ENCODE assay signal across 18 cellular contexts in genomic region chr15:58056015-58056414, GRCh38. TPM values are rescaled to one million over a fixed set of nuclear protein-coding genes. Genes with fewer than 3 reads are reported as not detected.
DNase-seq lines count a peak whose midpoint lies in the region; ATAC-seq and TF ChIP-seq lines count a peak whose summit lies in the region.
"Had no signal": no experiment of that assay in that cellular context is flagged by ENCODE, and none has a peak within 500 bp of the region (broad histone marks: within the 10 kb centered on the region; RNA-seq: fewer than 3 reads in every experiment).

No MANE protein-coding gene starts in this region.

- H3K4me3 ChIP-seq in HFF-Myc (replicated peaks; ENCODE audit: low read depth, low read length), result no peak overlapping the region
- H3K4me3 ChIP-seq in astrocyte of the spinal cord (ENCODE audit: low read depth, low read length), result no peak overlapping the region
- H3K4me3 ChIP-seq in gastroesophageal sphincter, result no peak overlapping the region
- H3K4me3 ChIP-seq: MG63, vagina had no signal

- peaks cover 19% of the 10 kb centered on the region for H3K27me3 Mint-ChIP-seq in nephron (ENCODE audit: low read depth)

- H3K4me1 Mint-ChIP-seq in nephron, result peaks cover 25% of the 10 kb centered on the region
- H3K4me1 Mint-ChIP-seq: activated CD4-positive, alpha-beta memory T cell treated with anti-CD3 and anti-CD28 coated beads, Interleukin-2, amount 10 ng/mL, durations not matched to agents 7 days and 5 days had no signal

- H3K36me3 ChIP-seq in gastroesophageal sphincter, result no peaks in the 10 kb centered on the region
- H3K36me3 ChIP-seq: MG63, vagina had no signal

- H3K9me3 ChIP-seq in gastroesophageal sphincter, result no peaks in the 10 kb centered on the region
- H3K9me3 ChIP-seq: MG63, vagina had no signal

- H3K27ac Mint-ChIP-seq in nephron, result no peak overlapping the region
- H3K27ac Mint-ChIP-seq: activated CD4-positive, alpha-beta memory T cell treated with anti-CD3 and anti-CD28 coated beads, Interleukin-2, amount 10 ng/mL, durations not matched to agents 7 days and 5 days; activated naive CD8-positive, alpha-beta T cell had no signal

- ATAC-seq in gastroesophageal sphincter, result no peak
- ATAC-seq: sciatic nerve had no signal

- no peaks in the 10 kb centered on the region for H3K9me3 Mint-ChIP-seq in nephron
- H3K9me3 Mint-ChIP-seq: activated CD4-positive, alpha-beta memory T cell treated with anti-CD3 and anti-CD28 coated beads, Interleukin-2, amount 10 ng/mL, durations not matched to agents 7 days and 5 days had no signal

- no peak for TF ChIP-seq EP300 in gastroesophageal sphincter (IDR thresholded peaks at IDR 0.05)

- TF ChIP-seq CTCF in HFF-Myc (IDR thresholded peaks at IDR 0.05; ENCODE audit: low read depth, low read length, missing control alignments) (peak; percentile 13), astrocyte of the spinal cord (IDR thresholded peaks at IDR 0.05; ENCODE audit: low read depth, low read length) (peak; percentile 28), nephron (IDR thresholded peaks at IDR 0.05; ENCODE audit: unreplicated experiment in 3 of 3) (peak in 2 of 3 experiments; percentile 20 to 32), gastroesophageal sphincter (IDR thresholded peaks at IDR 0.05) (no peak)

- peaks cover 17% of the 10 kb centered on the region for H3K27me3 ChIP-seq in gastroesophageal sphincter
- H3K27me3 ChIP-seq: vagina had no signal

- H3K27ac ChIP-seq in caudate nucleus (ENCODE audit: low read depth, low read length), result no peak overlapping the region
- H3K27ac ChIP-seq in gastroesophageal sphincter, result no peak overlapping the region
- H3K27ac ChIP-seq: vagina had no signal

- no peak for TF ChIP-seq POLR2A in gastroesophageal sphincter (IDR thresholded peaks at IDR 0.05)

- H3K4me1 ChIP-seq in gastroesophageal sphincter, result no peaks in the 10 kb centered on the region

- in situ Hi-C loops in astrocyte of the spinal cord (cut with HindIII; ENCODE audit: low sequenced_read_pairs), result no loop called here

- H3K36me3 Mint-ChIP-seq in nephron (ENCODE audit: low read depth), result peaks cover 17% of the 10 kb centered on the region
- H3K36me3 Mint-ChIP-seq: activated naive CD8-positive, alpha-beta T cell had no signal

- peak; percentile 3 for DNase-seq in AG08395 (ENCODE audit: low spot score)
- no peak for DNase-seq in HFF-Myc (ENCODE audit: extremely low read depth, low read depth)
- no peak for DNase-seq in astrocyte of the spinal cord (ENCODE audit: low read depth, low spot score)
- no peak for DNase-seq in caudate nucleus (lab: John Stamatoyannopoulos, UW)
- no peak for DNase-seq in NCI-H524 (lab: John Stamatoyannopoulos, UW)
- no peak for DNase-seq in dedifferentiated amniotic fluid mesenchymal stem cell (ENCODE audit: extremely low spot score)
- DNase-seq: activated CD4-positive, alpha-beta memory T cell treated with anti-CD3 and anti-CD28 coated beads, Interleukin-2, amount 10 ng/mL, durations not matched to agents 7 days and 5 days; activated T-cell treated with anti-CD3 and anti-CD28 coated beads, Interleukin-2, amount 50 U/mL, for 48 hours; AML-193; MG63; NCI-H187 treated with DMSO at 0.1 percent for 48 hours; NCI-H524 treated with DMSO at 0.1 percent for 48 hours; stimulated activated CD4-positive, alpha-beta T cell treated with anti-CD3 and anti-CD28 coated beads, Interleukin-2, amount 100 ng/mL, for 24 hours had no signal

- peak overlapping the region in 1 of 3 experiments; percentile 41 for H3K4me3 Mint-ChIP-seq in nephron
- H3K4me3 Mint-ChIP-seq: activated CD4-positive, alpha-beta memory T cell treated with anti-CD3 and anti-CD28 coated beads, Interleukin-2, amount 10 ng/mL, durations not matched to agents 7 days and 5 days; activated naive CD8-positive, alpha-beta T cell had no signal

- WGBS in gastroesophageal sphincter (ENCODE audit: low coverage in 1 of 2), 2 donors, result 89 to 93% methylated on average over 4 of the region's 4 CpGs

RNA-seq across cellular contexts. Expression of gene ALDH1A2, which starts 9.5 kb away (rescaled TPM):
- total RNA-seq in gastroesophageal sphincter, result 10 to 100 TPM in 2 of 4 donors, 1 to 10 TPM in 2; 5.5 to 41.5 (median 15.1) TPM

Comparison
In these comparisons a context has a peak if more than half of its experiments do, and no peak if none do; other contexts are left out.
1. CTCF ChIP-seq: peak in HFF-Myc (single experiment), astrocyte of the spinal cord (single experiment) and nephron (2 of 3); none in gastroesophageal sphincter (0 of 4).